21 cellular contexts compared by ENCODE assay signal in the genomic region with DNA sequence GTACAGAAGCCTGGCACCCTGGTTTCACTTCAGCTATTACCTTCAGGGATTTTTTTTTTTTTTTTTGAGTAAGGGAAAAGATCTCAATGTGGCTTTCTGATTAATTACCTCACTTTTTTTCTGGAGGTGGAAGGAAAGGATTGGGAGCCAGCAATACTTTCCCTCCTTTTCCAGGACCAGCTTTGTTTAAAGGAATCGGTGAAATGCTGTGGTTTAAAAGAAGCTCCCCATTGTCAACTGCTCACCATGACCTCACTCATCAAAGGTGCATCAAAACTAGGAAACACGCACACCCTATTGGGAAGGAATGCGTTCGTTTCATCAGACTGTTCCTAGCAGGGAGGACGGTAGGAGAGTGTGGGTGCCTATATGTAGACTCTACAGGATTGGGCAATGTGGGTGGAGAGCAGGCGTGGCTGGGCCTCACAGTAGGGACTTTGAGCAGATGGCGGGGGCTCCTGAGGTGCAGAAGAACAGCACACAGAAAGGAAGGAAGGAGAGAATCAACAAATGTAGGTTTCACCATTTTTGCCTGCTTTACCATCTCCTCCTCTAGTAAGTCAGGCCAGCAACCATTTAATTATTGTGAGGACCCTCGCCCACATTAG. TPM values are rescaled to one million over a fixed set of nuclear protein-coding genes. Genes with fewer than 3 reads are reported as not detected.
"Had no signal": no experiment of that assay in that cellular context is flagged by ENCODE, and none has a peak within 500 bp of the region (broad histone marks: within the 10 kb centered on the region; RNA-seq: fewer than 3 reads in every experiment).

No MANE protein-coding gene starts in this region.

- H3K9me3 Mint-ChIP-seq: activated naive CD4-positive, alpha-beta T cell treated with anti-CD3 and anti-CD28 coated beads, Interleukin-2, amount 50 U/mL, for 24 hours; mesothelial cell of epicardium; nephron; stimulated activated naive B cell treated with anti-CD40 and anti-IgM and Interleukin-4, amounts not matched to agents 10 μg/mL and 1 μg/mL and 100 μg/mL, for 72 hours; T-helper 1 cell treated with Interleukin-12 subunit alpha and Interleukin-12 subunit beta and Interleukin-4 antibody, amounts not matched to agents 30 μg/mL and 1 μg/mL, for 36 hours had no signal

- H3K4me3 Mint-ChIP-seq: activated naive CD4-positive, alpha-beta T cell treated with anti-CD3 and anti-CD28 coated beads, Interleukin-2, amount 50 U/mL, for 24 hours; mesothelial cell of epicardium; nephron; stimulated activated naive B cell treated with anti-CD40 and anti-IgM and Interleukin-4, amounts not matched to agents 10 μg/mL and 1 μg/mL and 100 μg/mL, for 72 hours; T-helper 1 cell treated with Interleukin-12 subunit alpha and Interleukin-12 subunit beta and Interleukin-4 antibody, amounts not matched to agents 30 μg/mL and 1 μg/mL, for 36 hours had no signal

- H3K27ac Mint-ChIP-seq: mesothelial cell of epicardium; stimulated activated naive B cell treated with anti-CD40 and anti-IgM and Interleukin-4, amounts not matched to agents 10 μg/mL and 1 μg/mL and 100 μg/mL, for 72 hours had no signal

- H3K4me1 ChIP-seq: adrenal gland, foreskin keratinocyte, lower lobe of right lung, thyroid gland had no signal

- H3K36me3 ChIP-seq: adrenal gland, spleen, thyroid gland had no signal

- H3K9me3 ChIP-seq: adrenal gland, lower lobe of right lung, spleen, thyroid gland had no signal

- H3K27ac ChIP-seq: adrenal gland, foreskin keratinocyte, lower lobe of right lung, spleen had no signal

- H3K27me3 Mint-ChIP-seq: activated naive CD4-positive, alpha-beta T cell treated with anti-CD3 and anti-CD28 coated beads, Interleukin-2, amount 50 U/mL, for 24 hours; stimulated activated naive B cell treated with anti-CD40 and anti-IgM and Interleukin-4, amounts not matched to agents 10 μg/mL and 1 μg/mL and 100 μg/mL, for 72 hours had no signal

- DNase-seq: activated CD4-positive, alpha-beta T cell treated with anti-CD3 and anti-CD28 coated beads for 1 hour; activated CD4-positive, alpha-beta T cell treated with anti-CD3 and anti-CD28 coated beads, Interleukin-2, amount 50 U/mL, for 48 hours; activated effector memory CD4-positive, alpha-beta T cell treated with Interleukin-2 at 50 U/mL for 16 hours; adrenal gland; foreskin keratinocyte; hippocampal formation; left colon; lower lobe of right lung; nucleus accumbens; spleen; stimulated activated CD4-positive, alpha-beta T cell treated with anti-CD3 and anti-CD28 coated beads, Interleukin-4, amount 100 ng/mL, for 4 hours; stimulated activated naive B cell treated with anti-CD40 and anti-IgM and Interleukin-4, amounts not matched to agents 10 μg/mL and 1 μg/mL and 100 μg/mL, for 72 hours; thyroid gland had no signal

- H3K4me3 ChIP-seq: adrenal gland, lower lobe of right lung, spleen, thyroid gland had no signal

- H3K27me3 ChIP-seq: adrenal gland, foreskin keratinocyte, spleen, thyroid gland had no signal

- ATAC-seq: foreskin keratinocyte; left colon; lower lobe of right lung; stimulated activated naive B cell treated with anti-CD40 and anti-IgM and Interleukin-4, amounts not matched to agents 10 μg/mL and 1 μg/mL and 100 μg/mL, for 72 hours had no signal

RNA-seq across cellular contexts. Expression of a gene that starts 44.0 kb away (rescaled TPM):
- total RNA-seq: chondrocyte, dermis microvascular lymphatic vessel endothelial cell, epithelial cell of proximal tubule, fibroblast of lung, foreskin keratinocyte, spleen had no signal
- polyA plus RNA-seq: fibroblast of lung, foreskin keratinocyte had no signal
